ENCODE assay signal across 35 cellular contexts in genomic region chr3:78802588-78802930, GRCh38.
"Had no signal": no experiment of that assay in that cellular context is flagged by ENCODE, and none has a peak within 500 bp of the region (broad histone marks: within the 10 kb centered on the region; RNA-seq: fewer than 3 reads in every experiment).

No MANE protein-coding gene starts in this region.

- H3K36me3 ChIP-seq: breast epithelium, Peyer's patch had no signal

- DNase-seq: activated CD4-positive, alpha-beta memory T cell treated with anti-CD3 and anti-CD28 coated beads, Interleukin-2, amount 10 ng/mL, durations not matched to agents 7 days and 5 days; activated CD4-positive, alpha-beta T cell treated with anti-CD3 and anti-CD28 coated beads for 1 hour; activated CD4-positive, alpha-beta T cell treated with anti-CD3 and anti-CD28 coated beads for 48 hours; activated CD4-positive, CD25-positive, alpha-beta regulatory T cell; activated gamma-delta T cell; activated naive CD4-positive, alpha-beta T cell treated with Interleukin-2 at 50 U/mL for 16 hours; activated naive CD8-positive, alpha-beta T cell treated with anti-CD3 and anti-CD28 coated beads, Interleukin-2, amount 10 ng/mL, durations not matched to agents 7 days and 5 days; activated T-cell treated with anti-CD3 and anti-CD28 coated beads, Interleukin-2, amount 50 U/mL, for 24 hours; amygdala; body of pancreas; Kasumi-1; KBM-7; MM.1S; MV-4-11; NCI-H1092; NCI-H1436 treated with DMSO at 0.1 percent for 48 hours; NCI-H1694 treated with DMSO at 0.1 percent for 48 hours; NCI-H2029; NCI-H510A; NCI-H526; NCI-H748 treated with DMSO at 0.1 percent for 48 hours; NK-92 treated with Interleukin-12 subunit alpha and Interleukin-12 subunit beta, amount 100 ng/mL, for 24 hours; PC-3; Peyer's patch; RPMI8226; SW 1271; T-helper 1 cell; T-helper 2 cell; T-helper 9 cell had no signal

- H3K27ac ChIP-seq: body of pancreas, breast epithelium, Peyer's patch, VCaP had no signal

- H3K4me1 ChIP-seq: body of pancreas, breast epithelium, Peyer's patch had no signal

- FAIRE-seq: astrocyte had no signal

- H3K27ac Mint-ChIP-seq: activated CD4-positive, alpha-beta memory T cell treated with anti-CD3 and anti-CD28 coated beads, Interleukin-2, amount 10 ng/mL, durations not matched to agents 7 days and 5 days; activated naive CD4-positive, alpha-beta T cell treated with anti-CD3 and anti-CD28 coated beads, Interleukin-2, amount 50 U/mL, for 24 hours; activated naive CD8-positive, alpha-beta T cell treated with anti-CD3 and anti-CD28 coated beads, Interleukin-2, amount 10 ng/mL, durations not matched to agents 7 days and 5 days; activated T-cell treated with anti-CD3 and anti-CD28 coated beads, Interleukin-2, amount 50 U/mL, for 24 hours; activated T-helper 2 cell treated with anti-CD3 and anti-CD28 coated beads, Interferon-gamma antibody, Interleukin-2, Interleukin-4, amounts not matched to agents 10 μg/mL and 5 μg/mL and 100 μg/mL, durations not matched to agents 14 hours and 24 hours and 36 hours had no signal

- H3K36me3 Mint-ChIP-seq: activated naive CD4-positive, alpha-beta T cell treated with anti-CD3 and anti-CD28 coated beads, Interleukin-2, amount 50 U/mL, for 24 hours; activated naive CD8-positive, alpha-beta T cell treated with anti-CD3 and anti-CD28 coated beads, Interleukin-2, amount 10 ng/mL, durations not matched to agents 7 days and 5 days had no signal

- H3K4me1 Mint-ChIP-seq: activated CD4-positive, alpha-beta memory T cell treated with anti-CD3 and anti-CD28 coated beads, Interleukin-2, amount 10 ng/mL, durations not matched to agents 7 days and 5 days; activated naive CD4-positive, alpha-beta T cell treated with anti-CD3 and anti-CD28 coated beads, Interleukin-2, amount 50 U/mL, for 24 hours had no signal

- H3K27me3 ChIP-seq: body of pancreas, breast epithelium, Peyer's patch had no signal

- H3K4me3 Mint-ChIP-seq: activated CD4-positive, alpha-beta memory T cell treated with anti-CD3 and anti-CD28 coated beads, Interleukin-2, amount 10 ng/mL, durations not matched to agents 7 days and 5 days; activated naive CD4-positive, alpha-beta T cell treated with anti-CD3 and anti-CD28 coated beads, Interleukin-2, amount 50 U/mL, for 24 hours; activated naive CD8-positive, alpha-beta T cell treated with anti-CD3 and anti-CD28 coated beads, Interleukin-2, amount 10 ng/mL, durations not matched to agents 7 days and 5 days; activated T-cell treated with anti-CD3 and anti-CD28 coated beads, Interleukin-2, amount 50 U/mL, for 24 hours had no signal

- H3K9me3 ChIP-seq: body of pancreas, breast epithelium, Peyer's patch had no signal

- H3K4me3 ChIP-seq: body of pancreas, breast epithelium, Peyer's patch had no signal

- ATAC-seq: body of pancreas, PC-3, Right ventricle myocardium inferior had no signal

- H3K9me3 Mint-ChIP-seq: activated naive CD4-positive, alpha-beta T cell treated with anti-CD3 and anti-CD28 coated beads, Interleukin-2, amount 50 U/mL, for 24 hours; activated naive CD8-positive, alpha-beta T cell treated with anti-CD3 and anti-CD28 coated beads, Interleukin-2, amount 10 ng/mL, durations not matched to agents 7 days and 5 days had no signal

- H3K27me3 Mint-ChIP-seq: activated CD4-positive, alpha-beta memory T cell treated with anti-CD3 and anti-CD28 coated beads, Interleukin-2, amount 10 ng/mL, durations not matched to agents 7 days and 5 days; activated naive CD4-positive, alpha-beta T cell treated with anti-CD3 and anti-CD28 coated beads, Interleukin-2, amount 50 U/mL, for 24 hours; activated naive CD8-positive, alpha-beta T cell treated with anti-CD3 and anti-CD28 coated beads, Interleukin-2, amount 10 ng/mL, durations not matched to agents 7 days and 5 days; activated T-cell treated with anti-CD3 and anti-CD28 coated beads, Interleukin-2, amount 50 U/mL, for 24 hours had no signal
